In genomic region chr11:87878373-87878779, GRCh38 we compare ENCODE assay signal across 8 cellular contexts.
DNase-seq lines count a peak whose midpoint lies in the region; ATAC-seq and TF ChIP-seq lines count a peak whose summit lies in the region.

No MANE protein-coding gene starts in this region.

- H3K9me3 ChIP-seq in adipocyte (ENCODE audit: control insufficient read depth, low read length) (no peaks in the 10 kb centered on the region), liver (ENCODE audit: control insufficient read depth in 4 of 4, low read length in 3 of 4) (no peaks in the 10 kb centered on the region)

- H3K27me3 ChIP-seq in adipocyte (replicated peaks; ENCODE audit: control insufficient read depth, insufficient read depth, low read length), result no peaks in the 10 kb centered on the region
- no peaks in the 10 kb centered on the region for H3K27me3 ChIP-seq in liver (ENCODE audit: control insufficient read depth in 4 of 4, insufficient read depth in 4 of 4, low read length in 3 of 4)

- no peak for ATAC-seq in left colon
- no peak for ATAC-seq in HG03342 (IDR thresholded peaks at IDR 0.05; ENCODE audit: unreplicated experiment)

- H3K27ac ChIP-seq in liver (ENCODE audit: low read depth in 1 of 2, low read length in 2 of 2), result no peak overlapping the region

- peak; percentile 28 for DNase-seq in COR-L47 (lab: John Stamatoyannopoulos, UW)
- peak; percentile 41 for DNase-seq in HT1080 (ENCODE audit: low read depth)
- peak; percentile 80 for DNase-seq in adipocyte (ENCODE audit: low read depth)
- no peak for DNase-seq in cortex of kidney (lab: John Stamatoyannopoulos, UW)
- no peak for DNase-seq in left colon
- DNase-seq in COLO668 (lab: John Stamatoyannopoulos, UW; ENCODE audit: unreplicated experiment), result no peak

- intact Hi-C loops in left colon (cut with DNase I, micrococcal nuclease), result no loop called here

- peak; percentile 47 for TF ChIP-seq CTCF in liver (IDR thresholded peaks at IDR 0.05; ENCODE audit: low read depth, low read length, missing input control)

- H3K4me1 ChIP-seq in adipocyte (ENCODE audit: control insufficient read depth, insufficient read depth, low read length) (peaks cover 6% of the 10 kb centered on the region), liver (ENCODE audit: control insufficient read depth in 4 of 4, insufficient read depth in 4 of 4, low read length in 3 of 4) (no peaks in the 10 kb centered on the region)

- WGBS in liver, result 35% methylated on average over 2 of the region's 2 CpGs

- peak; percentile 53 to 70 for TF ChIP-seq RAD21 in liver (IDR thresholded peaks at IDR 0.05)

- H3K36me3 ChIP-seq in adipocyte (ENCODE audit: control insufficient read depth, insufficient read depth, low read length, severe bottlenecking) (no peaks in the 10 kb centered on the region), liver (ENCODE audit: control insufficient read depth in 4 of 4, insufficient read depth in 3 of 4, low read depth in 1 of 4, low read length in 3 of 4) (no peaks in the 10 kb centered on the region)

- no peak overlapping the region for H3K4me3 ChIP-seq in adipocyte (ENCODE audit: low read length)
- H3K4me3 ChIP-seq in liver (ENCODE audit: low read depth in 1 of 3, low read length in 3 of 3), result no peak overlapping the region

- H3K9ac ChIP-seq in adipocyte (ENCODE audit: low read length) (no peak overlapping the region), liver (ENCODE audit: low read depth in 1 of 2, low read length in 2 of 2) (no peak overlapping the region)

TF ChIP-seq in liver, 16 proteins besides CTCF, POLR2A, EP300 and RAD21:
- TF ChIP-seq TAF1 (conservative IDR thresholded peaks at IDR 0.05) (no peak), ATF3 (IDR thresholded peaks at IDR 0.05) (no peak), JUND (IDR thresholded peaks at IDR 0.05) (no peak), HNF4G (IDR thresholded peaks at IDR 0.05) (no peak), ZBTB33 (IDR thresholded peaks at IDR 0.05) (no peak), RXRA (IDR thresholded peaks at IDR 0.05) (no peak), EGR1 (IDR thresholded peaks at IDR 0.05; ENCODE audit: low read depth in 2 of 2) (no peak), YY1 (IDR thresholded peaks at IDR 0.05) (no peak), SP1 (IDR thresholded peaks at IDR 0.05) (no peak), FOXA2 (IDR thresholded peaks at IDR 0.05) (no peak), HNF4A (conservative IDR thresholded peaks at IDR 0.05) (no peak), NR2F2 (IDR thresholded peaks at IDR 0.05) (no peak), GABPA (IDR thresholded peaks at IDR 0.05 in 1 of 2, conservative IDR thresholded peaks at IDR 0.05 in 1 of 2) (no peak), REST (IDR thresholded peaks at IDR 0.05) (no peak), FOXA1 (IDR thresholded peaks at IDR 0.05) (no peak)

Comparison
In these comparisons a context has a peak if more than half of its experiments do, and no peak if none do; other contexts are left out.
1. DNase-seq: peak in COR-L47 (single experiment), HT1080 (single experiment) and adipocyte (single experiment); none in cortex of kidney (single experiment), left colon (0 of 2) and COLO668 (single experiment).